10 cellular contexts compared by ENCODE assay signal in genomic region chr16:84337236-84337635, GRCh38. TPM values are rescaled to one million over a fixed set of nuclear protein-coding genes. Genes with fewer than 3 reads are reported as not detected.
"Had no signal": no experiment of that assay in that cellular context is flagged by ENCODE, and none has a peak within 500 bp of the region (broad histone marks: within the 10 kb centered on the region; RNA-seq: fewer than 3 reads in every experiment).

No MANE protein-coding gene starts in this region.

RNA-seq across cellular contexts. Expression of gene ATP2C2, which starts 31.1 kb away (rescaled TPM):
- total RNA-seq: dermis blood vessel endothelial cell, dermis microvascular lymphatic vessel endothelial cell, endothelial cell of umbilical vein, fibroblast of lung, fibroblast of villous mesenchyme, glomerular endothelial cell, heart left ventricle, heart right ventricle had no signal
- polyA plus RNA-seq: endothelial cell of umbilical vein, fibroblast of lung had no signal

RNA-seq across cellular contexts. Expression of gene WFDC1, which starts 42.6 kb away (rescaled TPM):
- total RNA-seq: dermis blood vessel endothelial cell, dermis microvascular lymphatic vessel endothelial cell, endothelial cell of umbilical vein, epithelial cell of proximal tubule, foreskin keratinocyte, glomerular endothelial cell had no signal
- polyA plus RNA-seq: endothelial cell of umbilical vein, foreskin keratinocyte had no signal
